Comparison of ENCODE assay signal across 17 cellular contexts in the genomic region with DNA sequence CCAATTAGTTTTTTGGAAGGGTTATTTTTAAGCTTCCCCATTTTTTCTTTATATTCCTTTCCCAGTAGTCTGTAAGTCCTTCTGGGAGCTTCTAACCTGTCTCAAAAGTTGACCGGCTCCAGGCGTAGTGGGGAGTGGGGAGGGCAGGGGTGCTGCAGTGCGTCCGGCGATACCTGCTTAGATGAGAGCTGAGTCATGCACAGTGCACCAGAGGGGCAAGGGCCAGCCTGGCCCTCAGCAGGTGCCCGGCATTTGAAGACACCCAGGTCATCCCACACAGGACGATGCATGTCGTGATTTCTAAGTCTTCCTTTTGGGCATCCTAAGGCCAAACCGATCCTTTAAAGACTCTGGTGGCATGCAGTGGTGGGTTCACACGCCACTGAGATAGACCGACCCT.
DNase-seq lines count a peak whose midpoint lies in the region; ATAC-seq and TF ChIP-seq lines count a peak whose summit lies in the region.
"Had no signal": no experiment of that assay in that cellular context is flagged by ENCODE, and none has a peak within 500 bp of the region (broad histone marks: within the 10 kb centered on the region; RNA-seq: fewer than 3 reads in every experiment).

No MANE protein-coding gene starts in this region.

- DNase-seq in right atrium auricular region (ENCODE audit: low spot score): peak; percentile 18
- no peak for DNase-seq in heart right ventricle
- peak; percentile 20 for DNase-seq in endodermal cell
- DNase-seq in osteocyte (ENCODE audit: extremely low spot score, unreplicated experiment): peak; percentile 74
- DNase-seq in retina: no peak
- DNase-seq: Calu3; CD8-positive, alpha-beta T cell; DMS79 treated with DMSO at 0.1 percent for 48 hours; GF-D8; GM23248; H9 had no signal

- H3K27me3 Mint-ChIP-seq in endodermal cell (ENCODE audit: insufficient read depth) (no peaks in the 10 kb centered on the region), osteocyte (ENCODE audit: unreplicated experiment) (no peaks in the 10 kb centered on the region)
- H3K27me3 Mint-ChIP-seq: B cell had no signal

- H3K36me3 ChIP-seq in right atrium auricular region: no peaks in the 10 kb centered on the region
- peaks cover 0 to 8% (median 0%) of the 10 kb centered on the region in 9 donors for H3K36me3 ChIP-seq in heart right ventricle
- no peaks in the 10 kb centered on the region for H3K36me3 ChIP-seq in endodermal cell (ENCODE audit: control insufficient read depth, insufficient read depth, low read length)
- H3K36me3 ChIP-seq: BLaER1 treated with 17β-estradiol and CSF1 and Interleukin-3, amounts not matched to agents 10 nM and 100 nM had no signal

- H3K4me3 ChIP-seq in right atrium auricular region: no peak overlapping the region
- no peak overlapping the region for H3K4me3 ChIP-seq in heart right ventricle
- no peak overlapping the region for H3K4me3 ChIP-seq in endodermal cell (ENCODE audit: low read length)
- H3K4me3 ChIP-seq: BLaER1 treated with 17β-estradiol and CSF1 and Interleukin-3, amounts not matched to agents 10 nM and 100 nM; GM23248 had no signal

- no peak overlapping the region for H3K9ac ChIP-seq in endodermal cell (ENCODE audit: extremely low read depth, low read length, poor library complexity, severe bottlenecking)
- H3K9ac ChIP-seq: BLaER1 treated with 17β-estradiol and CSF1 and Interleukin-3, amounts not matched to agents 10 nM and 100 nM; GM23248 had no signal

- no peaks in the 10 kb centered on the region for H3K27me3 ChIP-seq in right atrium auricular region
- H3K27me3 ChIP-seq in heart right ventricle: peaks cover 0 to 4% (median 0%) of the 10 kb centered on the region in 7 donors
- H3K27me3 ChIP-seq in endodermal cell (ENCODE audit: control insufficient read depth, insufficient read depth, low read length, poor library complexity, severe bottlenecking): no peaks in the 10 kb centered on the region
- H3K27me3 ChIP-seq: BLaER1 treated with 17β-estradiol and CSF1 and Interleukin-3, amounts not matched to agents 10 nM and 100 nM had no signal

- no peaks in the 10 kb centered on the region for H3K9me3 ChIP-seq in right atrium auricular region
- H3K9me3 ChIP-seq in heart right ventricle: no peaks in the 10 kb centered on the region
- no peaks in the 10 kb centered on the region for H3K9me3 ChIP-seq in endodermal cell (ENCODE audit: control insufficient read depth, low read length)

- H3K4me1 Mint-ChIP-seq in endodermal cell (no peaks in the 10 kb centered on the region), osteocyte (ENCODE audit: unreplicated experiment) (no peaks in the 10 kb centered on the region)
- H3K4me1 Mint-ChIP-seq: B cell, IgD-negative memory B cell had no signal

- WGBS in heart right ventricle, 2 donors: 86 to 95% methylated on average over 11 of the region's 11 CpGs
- 94 to 100% methylated on average over 5 to 11 of the region's 11 CpGs for WGBS in endodermal cell (ENCODE audit: insufficient coverage in 1 of 2, insufficient read length in 1 of 2), 2 experiments

- H3K36me3 Mint-ChIP-seq in endodermal cell (ENCODE audit: low read depth): no peaks in the 10 kb centered on the region
- no peaks in the 10 kb centered on the region for H3K36me3 Mint-ChIP-seq in osteocyte (ENCODE audit: unreplicated experiment)
- H3K36me3 Mint-ChIP-seq: CD8-positive, alpha-beta T cell; IgD-negative memory B cell had no signal

- intact Hi-C loops in heart right ventricle (cut with DNase I): no loop called here

- no peak overlapping the region for H3K27ac Mint-ChIP-seq in endodermal cell
- no peak overlapping the region for H3K27ac Mint-ChIP-seq in osteocyte (ENCODE audit: unreplicated experiment)
- H3K27ac Mint-ChIP-seq: B cell; CD8-positive, alpha-beta T cell; IgD-negative memory B cell had no signal

- H3K27ac ChIP-seq in right atrium auricular region: no peak overlapping the region
- H3K27ac ChIP-seq in heart right ventricle: no peak overlapping the region
- no peak overlapping the region for H3K27ac ChIP-seq in endodermal cell (ENCODE audit: low read depth, low read length)
- H3K27ac ChIP-seq: BLaER1 treated with 17β-estradiol and CSF1 and Interleukin-3, amounts not matched to agents 10 nM and 100 nM; GM23248 had no signal

- no peak for TF ChIP-seq CTCF in right atrium auricular region (IDR thresholded peaks at IDR 0.05)
- no peak for TF ChIP-seq CTCF in heart right ventricle (IDR thresholded peaks at IDR 0.05)
- no peak for TF ChIP-seq CTCF in endodermal cell (conservative IDR thresholded peaks at IDR 0.05)
- no peak for TF ChIP-seq CTCF in osteocyte (IDR thresholded peaks at IDR 0.05)

- no peak overlapping the region for H3K4me3 Mint-ChIP-seq in endodermal cell
- no peak overlapping the region for H3K4me3 Mint-ChIP-seq in osteocyte (ENCODE audit: unreplicated experiment)
- H3K4me3 Mint-ChIP-seq: B cell; CD8-positive, alpha-beta T cell; H9; IgD-negative memory B cell had no signal

- H3K4me1 ChIP-seq in right atrium auricular region (no peaks in the 10 kb centered on the region), heart right ventricle (no peaks in the 10 kb centered on the region), endodermal cell (ENCODE audit: control insufficient read depth, insufficient read depth, low read length) (no peaks in the 10 kb centered on the region)

- H3K9me3 Mint-ChIP-seq in endodermal cell (no peaks in the 10 kb centered on the region), osteocyte (ENCODE audit: unreplicated experiment) (no peaks in the 10 kb centered on the region)
- H3K9me3 Mint-ChIP-seq: CD8-positive, alpha-beta T cell; H9 had no signal

- ATAC-seq in heart right ventricle: no peak
- no peak for ATAC-seq in GM21825 (IDR thresholded peaks at IDR 0.05; ENCODE audit: unreplicated experiment)
- no peak for ATAC-seq in GM18909 (IDR thresholded peaks at IDR 0.05; ENCODE audit: poor library complexity, unreplicated experiment)
- ATAC-seq: CD8-positive, alpha-beta T cell; HepG2 had no signal

Comparison
In these comparisons a context has a peak if more than half of its experiments do, and no peak if none do; other contexts are left out.
1. DNase-seq: peak in right atrium auricular region (single experiment), endodermal cell (single experiment) and osteocyte (single experiment); none in heart right ventricle (0 of 2) and retina (single experiment).